ENCODE assay signal across 1 cellular context in genomic region chr1:223337174-223337869, GRCh38.
TF ChIP-seq lines count a peak whose summit lies in the region.

No MANE protein-coding gene starts in this region.

TF ChIP-seq in GM23338, 12 proteins besides CTCF, POLR2A, EP300 and RAD21 (continued from another document):
- TF ChIP-seq, protein P1, sequence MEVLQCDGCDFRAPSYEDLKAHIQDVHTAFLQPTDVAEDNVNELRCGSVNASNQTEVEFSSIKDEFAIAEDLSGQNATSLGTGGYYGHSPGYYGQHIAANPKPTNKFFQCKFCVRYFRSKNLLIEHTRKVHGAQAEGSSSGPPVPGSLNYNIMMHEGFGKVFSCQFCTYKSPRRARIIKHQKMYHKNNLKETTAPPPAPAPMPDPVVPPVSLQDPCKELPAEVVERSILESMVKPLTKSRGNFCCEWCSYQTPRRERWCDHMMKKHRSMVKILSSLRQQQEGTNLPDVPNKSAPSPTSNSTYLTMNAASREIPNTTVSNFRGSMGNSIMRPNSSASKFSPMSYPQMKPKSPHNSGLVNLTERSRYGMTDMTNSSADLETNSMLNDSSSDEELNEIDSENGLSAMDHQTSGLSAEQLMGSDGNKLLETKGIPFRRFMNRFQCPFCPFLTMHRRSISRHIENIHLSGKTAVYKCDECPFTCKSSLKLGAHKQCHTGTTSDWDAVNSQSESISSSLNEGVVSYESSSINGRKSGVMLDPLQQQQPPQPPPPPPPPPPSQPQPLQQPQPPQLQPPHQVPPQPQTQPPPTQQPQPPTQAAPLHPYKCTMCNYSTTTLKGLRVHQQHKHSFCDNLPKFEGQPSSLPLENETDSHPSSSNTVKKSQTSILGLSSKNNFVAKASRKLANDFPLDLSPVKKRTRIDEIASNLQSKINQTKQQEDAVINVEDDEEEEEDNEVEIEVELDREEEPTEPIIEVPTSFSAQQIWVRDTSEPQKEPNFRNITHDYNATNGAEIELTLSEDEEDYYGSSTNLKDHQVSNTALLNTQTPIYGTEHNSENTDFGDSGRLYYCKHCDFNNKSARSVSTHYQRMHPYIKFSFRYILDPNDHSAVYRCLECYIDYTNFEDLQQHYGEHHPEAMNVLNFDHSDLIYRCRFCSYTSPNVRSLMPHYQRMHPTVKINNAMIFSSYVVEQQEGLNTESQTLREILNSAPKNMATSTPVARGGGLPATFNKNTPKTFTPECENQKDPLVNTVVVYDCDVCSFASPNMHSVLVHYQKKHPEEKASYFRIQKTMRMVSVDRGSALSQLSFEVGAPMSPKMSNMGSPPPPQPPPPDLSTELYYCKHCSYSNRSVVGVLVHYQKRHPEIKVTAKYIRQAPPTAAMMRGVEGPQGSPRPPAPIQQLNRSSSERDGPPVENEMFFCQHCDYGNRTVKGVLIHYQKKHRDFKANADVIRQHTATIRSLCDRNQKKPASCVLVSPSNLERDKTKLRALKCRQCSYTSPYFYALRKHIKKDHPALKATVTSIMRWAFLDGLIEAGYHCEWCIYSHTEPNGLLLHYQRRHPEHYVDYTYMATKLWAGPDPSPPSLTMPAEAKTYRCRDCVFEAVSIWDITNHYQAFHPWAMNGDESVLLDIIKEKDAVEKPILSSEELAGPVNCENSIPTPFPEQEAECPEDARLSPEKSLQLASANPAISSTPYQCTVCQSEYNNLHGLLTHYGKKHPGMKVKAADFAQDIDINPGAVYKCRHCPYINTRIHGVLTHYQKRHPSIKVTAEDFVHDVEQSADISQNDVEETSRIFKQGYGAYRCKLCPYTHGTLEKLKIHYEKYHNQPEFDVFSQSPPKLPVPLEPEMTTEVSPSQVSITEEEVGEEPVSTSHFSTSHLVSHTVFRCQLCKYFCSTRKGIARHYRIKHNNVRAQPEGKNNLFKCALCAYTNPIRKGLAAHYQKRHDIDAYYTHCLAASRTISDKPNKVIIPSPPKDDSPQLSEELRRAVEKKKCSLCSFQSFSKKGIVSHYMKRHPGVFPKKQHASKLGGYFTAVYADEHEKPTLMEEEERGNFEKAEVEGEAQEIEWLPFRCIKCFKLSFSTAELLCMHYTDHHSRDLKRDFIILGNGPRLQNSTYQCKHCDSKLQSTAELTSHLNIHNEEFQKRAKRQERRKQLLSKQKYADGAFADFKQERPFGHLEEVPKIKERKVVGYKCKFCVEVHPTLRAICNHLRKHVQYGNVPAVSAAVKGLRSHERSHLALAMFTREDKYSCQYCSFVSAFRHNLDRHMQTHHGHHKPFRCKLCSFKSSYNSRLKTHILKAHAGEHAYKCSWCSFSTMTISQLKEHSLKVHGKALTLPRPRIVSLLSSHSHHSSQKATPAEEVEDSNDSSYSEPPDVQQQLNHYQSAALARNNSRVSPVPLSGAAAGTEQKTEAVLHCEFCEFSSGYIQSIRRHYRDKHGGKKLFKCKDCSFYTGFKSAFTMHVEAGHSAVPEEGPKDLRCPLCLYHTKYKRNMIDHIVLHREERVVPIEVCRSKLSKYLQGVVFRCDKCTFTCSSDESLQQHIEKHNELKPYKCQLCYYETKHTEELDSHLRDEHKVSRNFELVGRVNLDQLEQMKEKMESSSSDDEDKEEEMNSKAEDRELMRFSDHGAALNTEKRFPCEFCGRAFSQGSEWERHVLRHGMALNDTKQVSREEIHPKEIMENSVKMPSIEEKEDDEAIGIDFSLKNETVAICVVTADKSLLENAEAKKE (CRISPR knock-in tag; IDR thresholded peaks at IDR 0.05): no peak
TF ChIP-seq in GM23338: peak in this region for 0.
